Comparison of ENCODE assay signal across 1 cellular context in genomic region chr3:49856181-49857005, GRCh38.
TF ChIP-seq lines count a peak whose summit lies in the region.

A gene with protein sequence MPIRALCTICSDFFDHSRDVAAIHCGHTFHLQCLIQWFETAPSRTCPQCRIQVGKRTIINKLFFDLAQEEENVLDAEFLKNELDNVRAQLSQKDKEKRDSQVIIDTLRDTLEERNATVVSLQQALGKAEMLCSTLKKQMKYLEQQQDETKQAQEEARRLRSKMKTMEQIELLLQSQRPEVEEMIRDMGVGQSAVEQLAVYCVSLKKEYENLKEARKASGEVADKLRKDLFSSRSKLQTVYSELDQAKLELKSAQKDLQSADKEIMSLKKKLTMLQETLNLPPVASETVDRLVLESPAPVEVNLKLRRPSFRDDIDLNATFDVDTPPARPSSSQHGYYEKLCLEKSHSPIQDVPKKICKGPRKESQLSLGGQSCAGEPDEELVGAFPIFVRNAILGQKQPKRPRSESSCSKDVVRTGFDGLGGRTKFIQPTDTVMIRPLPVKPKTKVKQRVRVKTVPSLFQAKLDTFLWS (minus strand): TSS chr3:49856564. CDS start chr3:49856453, 111 bp downstream.

TF ChIP-seq in HepG2, 621 proteins besides CTCF, POLR2A, EP300 and RAD21 (continued from another document and continues in another):
- TF ChIP-seq NFAT5 (CRISPR knock-in tag; IDR thresholded peaks at IDR 0.05) (0 out of 2 replicates have a peak, but pooled peaks have one; percentile 43), CBX2 (IDR thresholded peaks at IDR 0.05; ENCODE audit: low read depth, low read length) (no peak), CBX2 (CRISPR knock-in tag; IDR thresholded peaks at IDR 0.05; ENCODE audit: low read depth) (no peak), HNF4A (CRISPR knock-in tag; IDR thresholded peaks at IDR 0.05) (no peak), RERE (CRISPR knock-in tag; IDR thresholded peaks at IDR 0.05; ENCODE audit: low read depth) (no peak), GLI4 (CRISPR knock-in tag; IDR thresholded peaks at IDR 0.05; ENCODE audit: borderline replicate concordance) (no peak), TCF12 (IDR thresholded peaks at IDR 0.05) (no peak), TCF12 (CRISPR knock-in tag; IDR thresholded peaks at IDR 0.05) (no peak), BORCS8-MEF2B (CRISPR knock-in tag; IDR thresholded peaks at IDR 0.05) (peak; percentile 93; the same call in 1 of the 2 replicates), TCF7 (IDR thresholded peaks at IDR 0.05; ENCODE audit: low read depth) (no peak), GATAD2A (CRISPR knock-in tag; IDR thresholded peaks at IDR 0.05) (no peak), ZNF556 (CRISPR knock-in tag; IDR thresholded peaks at IDR 0.05; ENCODE audit: borderline replicate concordance) (no peak), ZNF878 (CRISPR knock-in tag; IDR thresholded peaks at IDR 0.05) (peak; percentile 93), ZNF383 (CRISPR knock-in tag; IDR thresholded peaks at IDR 0.05; ENCODE audit: borderline replicate concordance) (no peak), ZNF296 (CRISPR knock-in tag; conservative IDR thresholded peaks at IDR 0.05) (no peak), ZNF367 (CRISPR knock-in tag; IDR thresholded peaks at IDR 0.05; ENCODE audit: borderline replicate concordance) (no peak), ZNF773 (CRISPR knock-in tag; IDR thresholded peaks at IDR 0.05; ENCODE audit: borderline replicate concordance) (no peak), SNRNP70 (IDR thresholded peaks at IDR 0.05; ENCODE audit: low read depth, low read length) (no peak), SKI (IDR thresholded peaks at IDR 0.05; ENCODE audit: partially characterized antibody) (no peak), GATAD1 (CRISPR knock-in tag; IDR thresholded peaks at IDR 0.05) (peak; percentile 99), DNMT3B (CRISPR knock-in tag; conservative IDR thresholded peaks at IDR 0.05) (no peak), MAFK (conservative IDR thresholded peaks at IDR 0.05 in 1 of 2, IDR thresholded peaks at IDR 0.05 in 1 of 2; ENCODE audit: low read length in 2 of 2) (no peak), KAT8 (CRISPR knock-in tag; IDR thresholded peaks at IDR 0.05) (peak; percentile 93), ZNF431 (CRISPR knock-in tag; IDR thresholded peaks at IDR 0.05; ENCODE audit: borderline replicate concordance, low read depth) (no peak), ZNF20 (CRISPR knock-in tag; IDR thresholded peaks at IDR 0.05) (no peak), HNRNPH1 (optimal IDR thresholded peaks at IDR 0.05; ENCODE audit: low read depth, low read length) (no peak), CEBPG (CRISPR knock-in tag; IDR thresholded peaks at IDR 0.05) (no peak), ZNF792 (CRISPR knock-in tag; IDR thresholded peaks at IDR 0.05) (no peak), TCF7L2 (IDR thresholded peaks at IDR 0.05; ENCODE audit: low read depth, low read length) (no peak), KLF9 (CRISPR knock-in tag; IDR thresholded peaks at IDR 0.05; ENCODE audit: low read depth) (0 out of 2 replicates have a peak, but pooled peaks have one; percentile 70), PLSCR1 (CRISPR knock-in tag; IDR thresholded peaks at IDR 0.05; ENCODE audit: borderline replicate concordance) (no peak), FOXK1 (CRISPR knock-in tag; IDR thresholded peaks at IDR 0.05; ENCODE audit: borderline replicate concordance, low read depth) (peak; percentile 76; the same call in 1 of the 2 replicates), TARDBP (CRISPR knock-in tag; IDR thresholded peaks at IDR 0.05) (peak; percentile 32; the same call in 1 of the 2 replicates)
- TF ChIP-seq, protein P1, sequence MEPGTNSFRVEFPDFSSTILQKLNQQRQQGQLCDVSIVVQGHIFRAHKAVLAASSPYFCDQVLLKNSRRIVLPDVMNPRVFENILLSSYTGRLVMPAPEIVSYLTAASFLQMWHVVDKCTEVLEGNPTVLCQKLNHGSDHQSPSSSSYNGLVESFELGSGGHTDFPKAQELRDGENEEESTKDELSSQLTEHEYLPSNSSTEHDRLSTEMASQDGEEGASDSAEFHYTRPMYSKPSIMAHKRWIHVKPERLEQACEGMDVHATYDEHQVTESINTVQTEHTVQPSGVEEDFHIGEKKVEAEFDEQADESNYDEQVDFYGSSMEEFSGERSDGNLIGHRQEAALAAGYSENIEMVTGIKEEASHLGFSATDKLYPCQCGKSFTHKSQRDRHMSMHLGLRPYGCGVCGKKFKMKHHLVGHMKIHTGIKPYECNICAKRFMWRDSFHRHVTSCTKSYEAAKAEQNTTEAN (CRISPR knock-in tag; conservative IDR thresholded peaks at IDR 0.05) = no peak; the same call in 1 of the 2 replicates
- TF ChIP-seq, protein P2, sequence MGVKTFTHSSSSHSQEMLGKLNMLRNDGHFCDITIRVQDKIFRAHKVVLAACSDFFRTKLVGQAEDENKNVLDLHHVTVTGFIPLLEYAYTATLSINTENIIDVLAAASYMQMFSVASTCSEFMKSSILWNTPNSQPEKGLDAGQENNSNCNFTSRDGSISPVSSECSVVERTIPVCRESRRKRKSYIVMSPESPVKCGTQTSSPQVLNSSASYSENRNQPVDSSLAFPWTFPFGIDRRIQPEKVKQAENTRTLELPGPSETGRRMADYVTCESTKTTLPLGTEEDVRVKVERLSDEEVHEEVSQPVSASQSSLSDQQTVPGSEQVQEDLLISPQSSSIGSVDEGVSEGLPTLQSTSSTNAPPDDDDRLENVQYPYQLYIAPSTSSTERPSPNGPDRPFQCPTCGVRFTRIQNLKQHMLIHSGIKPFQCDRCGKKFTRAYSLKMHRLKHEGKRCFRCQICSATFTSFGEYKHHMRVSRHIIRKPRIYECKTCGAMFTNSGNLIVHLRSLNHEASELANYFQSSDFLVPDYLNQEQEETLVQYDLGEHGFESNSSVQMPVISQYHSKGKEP (CRISPR knock-in tag; IDR thresholded peaks at IDR 0.05) = no peak
- TF ChIP-seq, protein P3, sequence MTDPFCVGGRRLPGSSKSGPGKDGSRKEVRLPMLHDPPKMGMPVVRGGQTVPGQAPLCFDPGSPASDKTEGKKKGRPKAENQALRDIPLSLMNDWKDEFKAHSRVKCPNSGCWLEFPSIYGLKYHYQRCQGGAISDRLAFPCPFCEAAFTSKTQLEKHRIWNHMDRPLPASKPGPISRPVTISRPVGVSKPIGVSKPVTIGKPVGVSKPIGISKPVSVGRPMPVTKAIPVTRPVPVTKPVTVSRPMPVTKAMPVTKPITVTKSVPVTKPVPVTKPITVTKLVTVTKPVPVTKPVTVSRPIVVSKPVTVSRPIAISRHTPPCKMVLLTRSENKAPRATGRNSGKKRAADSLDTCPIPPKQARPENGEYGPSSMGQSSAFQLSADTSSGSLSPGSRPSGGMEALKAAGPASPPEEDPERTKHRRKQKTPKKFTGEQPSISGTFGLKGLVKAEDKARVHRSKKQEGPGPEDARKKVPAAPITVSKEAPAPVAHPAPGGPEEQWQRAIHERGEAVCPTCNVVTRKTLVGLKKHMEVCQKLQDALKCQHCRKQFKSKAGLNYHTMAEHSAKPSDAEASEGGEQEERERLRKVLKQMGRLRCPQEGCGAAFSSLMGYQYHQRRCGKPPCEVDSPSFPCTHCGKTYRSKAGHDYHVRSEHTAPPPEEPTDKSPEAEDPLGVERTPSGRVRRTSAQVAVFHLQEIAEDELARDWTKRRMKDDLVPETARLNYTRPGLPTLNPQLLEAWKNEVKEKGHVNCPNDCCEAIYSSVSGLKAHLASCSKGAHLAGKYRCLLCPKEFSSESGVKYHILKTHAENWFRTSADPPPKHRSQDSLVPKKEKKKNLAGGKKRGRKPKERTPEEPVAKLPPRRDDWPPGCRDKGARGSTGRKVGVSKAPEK (CRISPR knock-in tag; IDR thresholded peaks at IDR 0.05; ENCODE audit: borderline replicate concordance) = no peak
- TF ChIP-seq, protein P4, sequence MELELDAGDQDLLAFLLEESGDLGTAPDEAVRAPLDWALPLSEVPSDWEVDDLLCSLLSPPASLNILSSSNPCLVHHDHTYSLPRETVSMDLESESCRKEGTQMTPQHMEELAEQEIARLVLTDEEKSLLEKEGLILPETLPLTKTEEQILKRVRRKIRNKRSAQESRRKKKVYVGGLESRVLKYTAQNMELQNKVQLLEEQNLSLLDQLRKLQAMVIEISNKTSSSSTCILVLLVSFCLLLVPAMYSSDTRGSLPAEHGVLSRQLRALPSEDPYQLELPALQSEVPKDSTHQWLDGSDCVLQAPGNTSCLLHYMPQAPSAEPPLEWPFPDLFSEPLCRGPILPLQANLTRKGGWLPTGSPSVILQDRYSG (CRISPR knock-in tag; IDR thresholded peaks at IDR 0.05) = no peak
- TF ChIP-seq, protein P5, sequence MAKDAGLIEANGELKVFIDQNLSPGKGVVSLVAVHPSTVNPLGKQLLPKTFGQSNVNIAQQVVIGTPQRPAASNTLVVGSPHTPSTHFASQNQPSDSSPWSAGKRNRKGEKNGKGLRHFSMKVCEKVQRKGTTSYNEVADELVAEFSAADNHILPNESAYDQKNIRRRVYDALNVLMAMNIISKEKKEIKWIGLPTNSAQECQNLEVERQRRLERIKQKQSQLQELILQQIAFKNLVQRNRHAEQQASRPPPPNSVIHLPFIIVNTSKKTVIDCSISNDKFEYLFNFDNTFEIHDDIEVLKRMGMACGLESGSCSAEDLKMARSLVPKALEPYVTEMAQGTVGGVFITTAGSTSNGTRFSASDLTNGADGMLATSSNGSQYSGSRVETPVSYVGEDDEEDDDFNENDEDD (CRISPR knock-in tag; IDR thresholded peaks at IDR 0.05; ENCODE audit: borderline replicate concordance) = peak; percentile 99
